In genomic region chr7:98206451-98207330, GRCh38 we compare ENCODE assay signal across 22 cellular contexts. TPM values are rescaled to one million over a fixed set of nuclear protein-coding genes. Genes with fewer than 3 reads are reported as not detected.
DNase-seq lines count a peak whose midpoint lies in the region; FAIRE-seq and TF ChIP-seq lines count a peak whose summit lies in the region.
"Had no signal": no experiment of that assay in that cellular context is flagged by ENCODE, and none has a peak within 500 bp of the region (broad histone marks: within the 10 kb centered on the region; RNA-seq: fewer than 3 reads in every experiment).

No MANE protein-coding gene starts in this region.

- H3K4me1 Mint-ChIP-seq in astrocyte (ENCODE audit: low read depth, unreplicated experiment) = peaks cover 11% of the 10 kb centered on the region

- no peaks in the 10 kb centered on the region for H3K27me3 ChIP-seq in astrocyte (ENCODE audit: insufficient read depth, low read length)

- FAIRE-seq in astrocyte (lab: Jason Lieb, UNC) (no peak), urothelium cell line (lab: Jason Lieb, UNC) (peak; percentile 17)
- FAIRE-seq: GM12892, RCC 7860 had no signal

- H3K27ac Mint-ChIP-seq in astrocyte (ENCODE audit: unreplicated experiment) = no peak overlapping the region

- TF ChIP-seq CTCF in astrocyte (IDR thresholded peaks at IDR 0.05; ENCODE audit: insufficient read depth, low read depth, low read length) = no peak

- H2AFZ ChIP-seq in astrocyte (ENCODE audit: low read depth, low read length) = no peak overlapping the region

- peak overlapping the region; percentile 40 for H3K4me3 Mint-ChIP-seq in astrocyte (ENCODE audit: unreplicated experiment)

- peaks cover 7% of the 10 kb centered on the region for H3K36me3 Mint-ChIP-seq in astrocyte (ENCODE audit: low read depth, unreplicated experiment)

- peak; percentile 41 for DNase-seq in activated CD8-positive, alpha-beta memory T cell treated with anti-CD3 and anti-CD28 coated beads for 24 hours
- no peak for DNase-seq in activated CD8-positive, alpha-beta memory T cell treated with anti-CD3 and anti-CD28 coated beads, Interleukin-2, amount 50 U/mL, for 4 hours
- no peak for DNase-seq in astrocyte (ENCODE audit: low read depth)
- peak; percentile 82 for DNase-seq in mesenteric fat pad (ENCODE audit: low spot score)
- DNase-seq in urothelium cell line (ENCODE audit: low spot score) = no peak
- DNase-seq in NCI-H2171 (lab: John Stamatoyannopoulos, UW) = no peak
- DNase-seq in amygdala (lab: John Stamatoyannopoulos, UW) = no peak
- DNase-seq: GF-D8, IMR-90, Kasumi-1, MM.1S, NCI-H1417, NCI-H1930, NCI-H2171 treated with DMSO at 0.1 percent for 48 hours, NCI-H510A treated with DMSO at 0.1 percent for 48 hours, NCI-H82, Right ventricle myocardium superior had no signal

- H3K4me2 ChIP-seq in astrocyte (ENCODE audit: low read length) = no peak overlapping the region

- H3K4me3 ChIP-seq in astrocyte (ENCODE audit: insufficient read depth, low read depth, low read length) = no peak overlapping the region
- H3K4me3 ChIP-seq: HAP-1 had no signal

- H3K36me3 ChIP-seq in astrocyte (ENCODE audit: insufficient read depth, low read length) = no peaks in the 10 kb centered on the region

- no peaks in the 10 kb centered on the region for H3K79me2 ChIP-seq in astrocyte (ENCODE audit: insufficient read depth, low read length)

- no peaks in the 10 kb centered on the region for H4K20me1 ChIP-seq in astrocyte (ENCODE audit: insufficient read depth, low read length)

- no peak overlapping the region for H3K9ac ChIP-seq in astrocyte (ENCODE audit: low read length)

- peaks cover 3% of the 10 kb centered on the region for H3K4me1 ChIP-seq in astrocyte (ENCODE audit: insufficient read depth, low read length)
- H3K4me1 ChIP-seq: HAP-1 had no signal

- H3K27me3 Mint-ChIP-seq in astrocyte (ENCODE audit: low read depth, unreplicated experiment) = no peaks in the 10 kb centered on the region

- no peaks in the 10 kb centered on the region for H3K9me3 ChIP-seq in astrocyte (ENCODE audit: insufficient read depth, low read depth, low read length)
- H3K9me3 ChIP-seq: HAP-1 had no signal

- no peak overlapping the region for H3K27ac ChIP-seq in astrocyte (ENCODE audit: low read depth, low read length)
- H3K27ac ChIP-seq: C4-2B had no signal

- H3K9me3 Mint-ChIP-seq in astrocyte (ENCODE audit: unreplicated experiment) = no peaks in the 10 kb centered on the region

RNA-seq across cellular contexts. Expression of gene BHLHA15, which starts 4.5 kb away (rescaled TPM):
- total RNA-seq in astrocyte (0.57 and 1.2 TPM in 2 replicates), mesenteric fat pad (0.67 TPM)
- total RNA-seq: Daoy, IMR-90, Right ventricle myocardium superior had no signal

RNA-seq across cellular contexts. Expression of gene TECPR1, which starts 45.3 kb away (rescaled TPM):
- 23.9 and 30.4 TPM in 2 replicates for total RNA-seq in astrocyte
- 25.5 TPM for total RNA-seq in mesenteric fat pad

Comparison
In these comparisons a context has a peak if more than half of its experiments do, and no peak if none do; other contexts are left out.
1. DNase-seq: peak in activated CD8-positive, alpha-beta memory T cell treated with anti-CD3 and anti-CD28 coated beads for 24 hours (single experiment) and mesenteric fat pad (single experiment); none in activated CD8-positive, alpha-beta memory T cell treated with anti-CD3 and anti-CD28 coated beads, Interleukin-2, amount 50 U/mL, for 4 hours (single experiment), astrocyte (single experiment), urothelium cell line (single experiment), NCI-H2171 (single experiment) and amygdala (0 of 56).